In genomic region chr2:133766164-133766832, GRCh38 we compare ENCODE assay signal across 1 cellular context.
TF ChIP-seq lines count a peak whose summit lies in the region.

No MANE protein-coding gene starts in this region.

TF ChIP-seq in IMR-90, 13 proteins besides CTCF, POLR2A, EP300 and RAD21 (continued from another document):
- no peak for TF ChIP-seq BHLHE40 (IDR thresholded peaks at IDR 0.05; ENCODE audit: low read depth, low read length)
- TF ChIP-seq ELK1 (IDR thresholded peaks at IDR 0.05; ENCODE audit: borderline replicate concordance, low read depth, low read length) = no peak
- TF ChIP-seq FOS (IDR thresholded peaks at IDR 0.05; ENCODE audit: low read depth, low read length) = no peak
- TF ChIP-seq RFX5 (IDR thresholded peaks at IDR 0.05; ENCODE audit: low read depth, low read length) = no peak
- TF ChIP-seq USF2 (IDR thresholded peaks at IDR 0.05; ENCODE audit: low read depth, low read length) = no peak
- TF ChIP-seq RCOR1 (IDR thresholded peaks at IDR 0.05; ENCODE audit: insufficient replicate concordance, low read length) = no peak
- TF ChIP-seq SMC3 (IDR thresholded peaks at IDR 0.05; ENCODE audit: low read depth, low read length) = no peak
- no peak for TF ChIP-seq MAZ (IDR thresholded peaks at IDR 0.05; ENCODE audit: borderline replicate concordance, low read depth, low read length)
- no peak for TF ChIP-seq CEBPB (IDR thresholded peaks at IDR 0.05; ENCODE audit: low read depth, low read length)
- TF ChIP-seq MAFK (IDR thresholded peaks at IDR 0.05; ENCODE audit: low read depth, low read length) = no peak
- no peak for TF ChIP-seq CHD1 (IDR thresholded peaks at IDR 0.05; ENCODE audit: low read depth, low read length)
